8 cellular contexts compared by ENCODE assay signal in the genomic region with DNA sequence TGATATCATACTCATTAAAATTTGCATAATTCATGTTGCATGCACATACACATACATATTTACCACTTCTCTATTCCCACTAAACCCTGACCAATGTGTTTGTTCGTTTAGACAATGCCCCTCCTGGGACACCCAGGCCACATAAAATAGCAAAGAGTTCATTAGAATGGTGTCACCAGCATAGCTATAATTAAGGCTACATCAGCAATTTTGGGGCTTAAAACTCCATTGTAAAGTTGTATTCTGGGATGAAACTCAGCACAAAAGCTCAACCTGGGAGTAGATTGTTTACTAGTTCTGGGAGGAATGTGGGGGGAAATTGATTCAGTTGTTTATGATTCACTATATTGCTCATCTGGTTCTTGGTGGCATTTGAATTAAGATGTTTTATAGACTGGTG.
"Had no signal": no experiment of that assay in that cellular context is flagged by ENCODE, and none has a peak within 500 bp of the region (broad histone marks: within the 10 kb centered on the region; RNA-seq: fewer than 3 reads in every experiment).

No MANE protein-coding gene starts in this region.

- ATAC-seq: GM12878 had no signal

- FAIRE-seq: G401.6, GM12878, GM12891, GM12892, GM18507, GM19239 had no signal

- DNase-seq: GDM1, GF-D8 had no signal

- H3K4me3 ChIP-seq: GM12878 had no signal
